Comparison of ENCODE assay signal across 1 cellular context in the genomic region with DNA sequence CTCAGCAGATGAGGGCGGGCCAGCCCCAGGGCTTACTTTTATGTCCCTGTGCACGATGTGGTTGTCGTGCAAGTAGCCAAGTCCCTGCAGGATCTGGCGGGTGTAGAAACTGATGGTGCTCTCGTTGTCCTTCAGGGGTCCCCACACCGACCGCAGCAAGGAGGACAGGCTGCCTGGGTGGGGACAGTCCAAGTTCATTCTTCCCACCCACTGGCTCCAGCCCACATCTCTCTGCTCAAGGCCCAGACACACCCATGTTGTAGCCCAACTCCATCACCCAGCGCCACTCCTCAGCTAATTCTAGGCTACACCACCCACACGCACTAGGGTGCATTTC.
TF ChIP-seq lines count a peak whose summit lies in the region.

No MANE protein-coding gene starts in this region.

TF ChIP-seq in IMR-90, 13 proteins besides CTCF, POLR2A, EP300 and RAD21:
- no peak for TF ChIP-seq MXI1 (IDR thresholded peaks at IDR 0.05; ENCODE audit: borderline replicate concordance, low read depth, low read length)
- TF ChIP-seq, protein P1, sequence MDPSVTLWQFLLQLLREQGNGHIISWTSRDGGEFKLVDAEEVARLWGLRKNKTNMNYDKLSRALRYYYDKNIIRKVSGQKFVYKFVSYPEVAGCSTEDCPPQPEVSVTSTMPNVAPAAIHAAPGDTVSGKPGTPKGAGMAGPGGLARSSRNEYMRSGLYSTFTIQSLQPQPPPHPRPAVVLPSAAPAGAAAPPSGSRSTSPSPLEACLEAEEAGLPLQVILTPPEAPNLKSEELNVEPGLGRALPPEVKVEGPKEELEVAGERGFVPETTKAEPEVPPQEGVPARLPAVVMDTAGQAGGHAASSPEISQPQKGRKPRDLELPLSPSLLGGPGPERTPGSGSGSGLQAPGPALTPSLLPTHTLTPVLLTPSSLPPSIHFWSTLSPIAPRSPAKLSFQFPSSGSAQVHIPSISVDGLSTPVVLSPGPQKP (IDR thresholded peaks at IDR 0.05; ENCODE audit: borderline replicate concordance, low read depth, low read length), result no peak
- no peak for TF ChIP-seq MAFK (IDR thresholded peaks at IDR 0.05; ENCODE audit: low read depth, low read length)
- no peak for TF ChIP-seq MAZ (IDR thresholded peaks at IDR 0.05; ENCODE audit: borderline replicate concordance, low read depth, low read length)
- no peak for TF ChIP-seq SMC3 (IDR thresholded peaks at IDR 0.05; ENCODE audit: low read depth, low read length)
- TF ChIP-seq FOS (IDR thresholded peaks at IDR 0.05; ENCODE audit: low read depth, low read length), result no peak
- no peak for TF ChIP-seq NFE2L2 (IDR thresholded peaks at IDR 0.05; ENCODE audit: low read depth, low read length)
- no peak for TF ChIP-seq CEBPB (IDR thresholded peaks at IDR 0.05; ENCODE audit: low read depth, low read length)
- TF ChIP-seq USF2 (IDR thresholded peaks at IDR 0.05; ENCODE audit: low read depth, low read length), result no peak
- TF ChIP-seq CHD1 (IDR thresholded peaks at IDR 0.05; ENCODE audit: low read depth, low read length), result no peak
- TF ChIP-seq RCOR1 (IDR thresholded peaks at IDR 0.05; ENCODE audit: insufficient replicate concordance, low read length), result no peak
- TF ChIP-seq RFX5 (IDR thresholded peaks at IDR 0.05; ENCODE audit: low read depth, low read length), result no peak
- TF ChIP-seq BHLHE40 (IDR thresholded peaks at IDR 0.05; ENCODE audit: low read depth, low read length), result no peak
